ENCODE assay signal across 1 cellular context in genomic region chr20:661474-662288, GRCh38.
TF ChIP-seq lines count a peak whose summit lies in the region.

No MANE protein-coding gene starts in this region.

TF ChIP-seq in HepG2, 621 proteins besides CTCF, POLR2A, EP300 and RAD21 (continued from another document and continues in another):
- TF ChIP-seq, protein P1, sequence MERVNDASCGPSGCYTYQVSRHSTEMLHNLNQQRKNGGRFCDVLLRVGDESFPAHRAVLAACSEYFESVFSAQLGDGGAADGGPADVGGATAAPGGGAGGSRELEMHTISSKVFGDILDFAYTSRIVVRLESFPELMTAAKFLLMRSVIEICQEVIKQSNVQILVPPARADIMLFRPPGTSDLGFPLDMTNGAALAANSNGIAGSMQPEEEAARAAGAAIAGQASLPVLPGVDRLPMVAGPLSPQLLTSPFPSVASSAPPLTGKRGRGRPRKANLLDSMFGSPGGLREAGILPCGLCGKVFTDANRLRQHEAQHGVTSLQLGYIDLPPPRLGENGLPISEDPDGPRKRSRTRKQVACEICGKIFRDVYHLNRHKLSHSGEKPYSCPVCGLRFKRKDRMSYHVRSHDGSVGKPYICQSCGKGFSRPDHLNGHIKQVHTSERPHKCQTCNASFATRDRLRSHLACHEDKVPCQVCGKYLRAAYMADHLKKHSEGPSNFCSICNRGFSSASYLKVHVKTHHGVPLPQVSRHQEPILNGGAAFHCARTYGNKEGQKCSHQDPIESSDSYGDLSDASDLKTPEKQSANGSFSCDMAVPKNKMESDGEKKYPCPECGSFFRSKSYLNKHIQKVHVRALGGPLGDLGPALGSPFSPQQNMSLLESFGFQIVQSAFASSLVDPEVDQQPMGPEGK (CRISPR knock-in tag; IDR thresholded peaks at IDR 0.05) = peak; percentile 55; the same call in 1 of the 2 replicates
- TF ChIP-seq, protein P2, sequence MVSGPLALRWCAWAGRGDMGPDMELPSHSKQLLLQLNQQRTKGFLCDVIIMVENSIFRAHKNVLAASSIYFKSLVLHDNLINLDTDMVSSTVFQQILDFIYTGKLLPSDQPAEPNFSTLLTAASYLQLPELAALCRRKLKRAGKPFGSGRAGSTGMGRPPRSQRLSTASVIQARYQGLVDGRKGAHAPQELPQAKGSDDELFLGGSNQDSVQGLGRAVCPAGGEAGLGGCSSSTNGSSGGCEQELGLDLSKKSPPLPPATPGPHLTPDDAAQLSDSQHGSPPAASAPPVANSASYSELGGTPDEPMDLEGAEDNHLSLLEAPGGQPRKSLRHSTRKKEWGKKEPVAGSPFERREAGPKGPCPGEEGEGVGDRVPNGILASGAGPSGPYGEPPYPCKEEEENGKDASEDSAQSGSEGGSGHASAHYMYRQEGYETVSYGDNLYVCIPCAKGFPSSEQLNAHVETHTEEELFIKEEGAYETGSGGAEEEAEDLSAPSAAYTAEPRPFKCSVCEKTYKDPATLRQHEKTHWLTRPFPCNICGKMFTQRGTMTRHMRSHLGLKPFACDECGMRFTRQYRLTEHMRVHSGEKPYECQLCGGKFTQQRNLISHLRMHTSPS (CRISPR knock-in tag; IDR thresholded peaks at IDR 0.05; ENCODE audit: low read depth) = no peak
- TF ChIP-seq UBTF (CRISPR knock-in tag; IDR thresholded peaks at IDR 0.05) (peak; percentile 98), ZNF570 (CRISPR knock-in tag; IDR thresholded peaks at IDR 0.05; ENCODE audit: borderline replicate concordance) (no peak), SOX13 (IDR thresholded peaks at IDR 0.05) (no peak), SOX13 (CRISPR knock-in tag; conservative IDR thresholded peaks at IDR 0.05 in 1 of 2, IDR thresholded peaks at IDR 0.05 in 1 of 2) (no peak), ZNF446 (CRISPR knock-in tag; IDR thresholded peaks at IDR 0.05) (0 out of 2 replicates have a peak, but pooled peaks have one; percentile 58), NFYB (CRISPR knock-in tag; IDR thresholded peaks at IDR 0.05) (0 out of 2 replicates have a peak, but pooled peaks have one; percentile 17), ELF4 (CRISPR knock-in tag; IDR thresholded peaks at IDR 0.05; ENCODE audit: borderline replicate concordance) (no peak), ZNF724P (CRISPR knock-in tag; IDR thresholded peaks at IDR 0.05; ENCODE audit: borderline replicate concordance) (no peak), SMYD3 (CRISPR knock-in tag; IDR thresholded peaks at IDR 0.05) (no peak), ZBTB34 (CRISPR knock-in tag; IDR thresholded peaks at IDR 0.05) (no peak), GABPB1 (CRISPR knock-in tag; IDR thresholded peaks at IDR 0.05) (peak; percentile 37; the same call in 1 of the 2 replicates), ZNF75D (CRISPR knock-in tag; IDR thresholded peaks at IDR 0.05; ENCODE audit: borderline replicate concordance) (0 out of 2 replicates have a peak, but pooled peaks have one; percentile 81), SIN3B (IDR thresholded peaks at IDR 0.05; ENCODE audit: low read length) (no peak), SP1 (IDR thresholded peaks at IDR 0.05) (no peak), SP1 (CRISPR knock-in tag; IDR thresholded peaks at IDR 0.05) (no peak), CENPX (CRISPR knock-in tag; IDR thresholded peaks at IDR 0.05) (no peak), ATAD3A (CRISPR knock-in tag; IDR thresholded peaks at IDR 0.05) (no peak), HNRNPLL (IDR thresholded peaks at IDR 0.05; ENCODE audit: low read depth, low read length, poor library complexity, severe bottlenecking) (peak; percentile 50), ZNF768 (CRISPR knock-in tag; IDR thresholded peaks at IDR 0.05) (peak; percentile 63; the same call in 1 of the 2 replicates), AHDC1 (CRISPR knock-in tag; IDR thresholded peaks at IDR 0.05; ENCODE audit: borderline replicate concordance) (no peak), ZNF292 (CRISPR knock-in tag; IDR thresholded peaks at IDR 0.05; ENCODE audit: borderline replicate concordance, low read depth) (no peak), ZNF891 (CRISPR knock-in tag; IDR thresholded peaks at IDR 0.05) (no peak), ZKSCAN1 (IDR thresholded peaks at IDR 0.05; ENCODE audit: low read length) (no peak)
- TF ChIP-seq, protein P3, sequence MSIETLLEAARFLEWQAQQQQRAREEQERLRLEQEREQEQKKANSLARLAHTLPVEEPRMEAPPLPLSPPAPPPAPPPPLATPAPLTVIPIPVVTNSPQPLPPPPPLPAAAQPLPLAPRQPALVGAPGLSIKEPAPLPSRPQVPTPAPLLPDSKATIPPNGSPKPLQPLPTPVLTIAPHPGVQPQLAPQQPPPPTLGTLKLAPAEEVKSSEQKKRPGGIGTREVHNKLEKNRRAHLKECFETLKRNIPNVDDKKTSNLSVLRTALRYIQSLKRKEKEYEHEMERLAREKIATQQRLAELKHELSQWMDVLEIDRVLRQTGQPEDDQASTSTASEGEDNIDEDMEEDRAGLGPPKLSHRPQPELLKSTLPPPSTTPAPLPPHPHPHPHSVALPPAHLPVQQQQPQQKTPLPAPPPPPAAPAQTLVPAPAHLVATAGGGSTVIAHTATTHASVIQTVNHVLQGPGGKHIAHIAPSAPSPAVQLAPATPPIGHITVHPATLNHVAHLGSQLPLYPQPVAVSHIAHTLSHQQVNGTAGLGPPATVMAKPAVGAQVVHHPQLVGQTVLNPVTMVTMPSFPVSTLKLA (IDR thresholded peaks at IDR 0.05) = no peak
- TF ChIP-seq, protein P4, sequence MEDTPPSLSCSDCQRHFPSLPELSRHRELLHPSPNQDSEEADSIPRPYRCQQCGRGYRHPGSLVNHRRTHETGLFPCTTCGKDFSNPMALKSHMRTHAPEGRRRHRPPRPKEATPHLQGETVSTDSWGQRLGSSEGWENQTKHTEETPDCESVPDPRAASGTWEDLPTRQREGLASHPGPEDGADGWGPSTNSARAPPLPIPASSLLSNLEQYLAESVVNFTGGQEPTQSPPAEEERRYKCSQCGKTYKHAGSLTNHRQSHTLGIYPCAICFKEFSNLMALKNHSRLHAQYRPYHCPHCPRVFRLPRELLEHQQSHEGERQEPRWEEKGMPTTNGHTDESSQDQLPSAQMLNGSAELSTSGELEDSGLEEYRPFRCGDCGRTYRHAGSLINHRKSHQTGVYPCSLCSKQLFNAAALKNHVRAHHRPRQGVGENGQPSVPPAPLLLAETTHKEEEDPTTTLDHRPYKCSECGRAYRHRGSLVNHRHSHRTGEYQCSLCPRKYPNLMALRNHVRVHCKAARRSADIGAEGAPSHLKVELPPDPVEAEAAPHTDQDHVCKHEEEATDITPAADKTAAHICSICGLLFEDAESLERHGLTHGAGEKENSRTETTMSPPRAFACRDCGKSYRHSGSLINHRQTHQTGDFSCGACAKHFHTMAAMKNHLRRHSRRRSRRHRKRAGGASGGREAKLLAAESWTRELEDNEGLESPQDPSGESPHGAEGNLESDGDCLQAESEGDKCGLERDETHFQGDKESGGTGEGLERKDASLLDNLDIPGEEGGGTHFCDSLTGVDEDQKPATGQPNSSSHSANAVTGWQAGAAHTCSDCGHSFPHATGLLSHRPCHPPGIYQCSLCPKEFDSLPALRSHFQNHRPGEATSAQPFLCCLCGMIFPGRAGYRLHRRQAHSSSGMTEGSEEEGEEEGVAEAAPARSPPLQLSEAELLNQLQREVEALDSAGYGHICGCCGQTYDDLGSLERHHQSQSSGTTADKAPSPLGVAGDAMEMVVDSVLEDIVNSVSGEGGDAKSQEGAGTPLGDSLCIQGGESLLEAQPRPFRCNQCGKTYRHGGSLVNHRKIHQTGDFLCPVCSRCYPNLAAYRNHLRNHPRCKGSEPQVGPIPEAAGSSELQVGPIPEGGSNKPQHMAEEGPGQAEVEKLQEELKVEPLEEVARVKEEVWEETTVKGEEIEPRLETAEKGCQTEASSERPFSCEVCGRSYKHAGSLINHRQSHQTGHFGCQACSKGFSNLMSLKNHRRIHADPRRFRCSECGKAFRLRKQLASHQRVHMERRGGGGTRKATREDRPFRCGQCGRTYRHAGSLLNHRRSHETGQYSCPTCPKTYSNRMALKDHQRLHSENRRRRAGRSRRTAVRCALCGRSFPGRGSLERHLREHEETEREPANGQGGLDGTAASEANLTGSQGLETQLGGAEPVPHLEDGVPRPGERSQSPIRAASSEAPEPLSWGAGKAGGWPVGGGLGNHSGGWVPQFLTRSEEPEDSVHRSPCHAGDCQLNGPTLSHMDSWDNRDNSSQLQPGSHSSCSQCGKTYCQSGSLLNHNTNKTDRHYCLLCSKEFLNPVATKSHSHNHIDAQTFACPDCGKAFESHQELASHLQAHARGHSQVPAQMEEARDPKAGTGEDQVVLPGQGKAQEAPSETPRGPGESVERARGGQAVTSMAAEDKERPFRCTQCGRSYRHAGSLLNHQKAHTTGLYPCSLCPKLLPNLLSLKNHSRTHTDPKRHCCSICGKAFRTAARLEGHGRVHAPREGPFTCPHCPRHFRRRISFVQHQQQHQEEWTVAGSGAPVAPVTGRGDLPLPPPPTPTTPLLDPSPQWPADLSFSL (CRISPR knock-in tag; IDR thresholded peaks at IDR 0.05) = no peak
- TF ChIP-seq, protein P5, sequence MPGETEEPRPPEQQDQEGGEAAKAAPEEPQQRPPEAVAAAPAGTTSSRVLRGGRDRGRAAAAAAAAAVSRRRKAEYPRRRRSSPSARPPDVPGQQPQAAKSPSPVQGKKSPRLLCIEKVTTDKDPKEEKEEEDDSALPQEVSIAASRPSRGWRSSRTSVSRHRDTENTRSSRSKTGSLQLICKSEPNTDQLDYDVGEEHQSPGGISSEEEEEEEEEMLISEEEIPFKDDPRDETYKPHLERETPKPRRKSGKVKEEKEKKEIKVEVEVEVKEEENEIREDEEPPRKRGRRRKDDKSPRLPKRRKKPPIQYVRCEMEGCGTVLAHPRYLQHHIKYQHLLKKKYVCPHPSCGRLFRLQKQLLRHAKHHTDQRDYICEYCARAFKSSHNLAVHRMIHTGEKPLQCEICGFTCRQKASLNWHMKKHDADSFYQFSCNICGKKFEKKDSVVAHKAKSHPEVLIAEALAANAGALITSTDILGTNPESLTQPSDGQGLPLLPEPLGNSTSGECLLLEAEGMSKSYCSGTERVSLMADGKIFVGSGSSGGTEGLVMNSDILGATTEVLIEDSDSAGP (CRISPR knock-in tag; IDR thresholded peaks at IDR 0.05; ENCODE audit: borderline replicate concordance) = peak; percentile 44; the same call in 1 of the 2 replicates
- TF ChIP-seq, protein P6, sequence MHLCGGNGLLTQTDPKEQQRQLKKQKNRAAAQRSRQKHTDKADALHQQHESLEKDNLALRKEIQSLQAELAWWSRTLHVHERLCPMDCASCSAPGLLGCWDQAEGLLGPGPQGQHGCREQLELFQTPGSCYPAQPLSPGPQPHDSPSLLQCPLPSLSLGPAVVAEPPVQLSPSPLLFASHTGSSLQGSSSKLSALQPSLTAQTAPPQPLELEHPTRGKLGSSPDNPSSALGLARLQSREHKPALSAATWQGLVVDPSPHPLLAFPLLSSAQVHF (CRISPR knock-in tag; IDR thresholded peaks at IDR 0.05) = 0 out of 2 replicates have a peak, but pooled peaks have one; percentile 14
